Comparison of ENCODE assay signal across 8 cellular contexts in genomic region chr6:161029195-161029809, GRCh38. TPM values are rescaled to one million over a fixed set of nuclear protein-coding genes. Genes with fewer than 3 reads are reported as not detected.
DNase-seq lines count a peak whose midpoint lies in the region; ATAC-seq and TF ChIP-seq lines count a peak whose summit lies in the region.

No MANE protein-coding gene starts in this region.

- DNase-seq in CD4-positive, alpha-beta memory T cell = peak in 3 of 5 donors; percentile 15 to 26 (median 18)
- DNase-seq in epithelial cell of esophagus (ENCODE audit: low read depth) = peak; percentile 35
- DNase-seq in WERI-Rb-1 = no peak
- DNase-seq in activated CD4-positive, alpha-beta T cell treated with anti-CD3 and anti-CD28 coated beads, Interleukin-2, amount 10 ng/mL, durations not matched to agents 24 days and 14 days = no peak
- DNase-seq in adrenal gland = no peak
- DNase-seq in NCI-H1436 (lab: John Stamatoyannopoulos, UW) = no peak

- intact Hi-C loops in CD4-positive, alpha-beta memory T cell (cut with micrococcal nuclease) = no loop called here
- intact Hi-C loops in activated CD4-positive, alpha-beta T cell treated with anti-CD3 and anti-CD28 coated beads, Interleukin-2, amount 10 ng/mL, durations not matched to agents 24 days and 14 days (cut with micrococcal nuclease) = no loop called here
- intact Hi-C loops in adrenal gland (cut with DNase I) = no loop called here

- no peak overlapping the region for H3K4me3 ChIP-seq in CD4-positive, alpha-beta memory T cell (ENCODE audit: low read length in 2 of 2)
- H3K4me3 ChIP-seq in epithelial cell of esophagus (ENCODE audit: low read length) (no peak overlapping the region), WERI-Rb-1 (ENCODE audit: low read depth, low read length) (no peak overlapping the region), adrenal gland (no peak overlapping the region)

- peaks cover 0 to 3% (median 0%) of the 10 kb centered on the region in 8 donors for H3K9me3 Mint-ChIP-seq in CD4-positive, alpha-beta memory T cell
- no peaks in the 10 kb centered on the region for H3K9me3 Mint-ChIP-seq in activated CD4-positive, alpha-beta T cell treated with anti-CD3 and anti-CD28 coated beads, Interleukin-2, amount 10 ng/mL, durations not matched to agents 24 days and 14 days

- H3K27ac ChIP-seq in CD4-positive, alpha-beta memory T cell (ENCODE audit: low read depth, low read length) = no peak overlapping the region
- H3K27ac ChIP-seq in WERI-Rb-1 (no peak overlapping the region), adrenal gland (no peak overlapping the region)

- H3K4me3 Mint-ChIP-seq in CD4-positive, alpha-beta memory T cell = peak overlapping the region; percentile 6 to 63 (median 51)
- no peak overlapping the region for H3K4me3 Mint-ChIP-seq in activated CD4-positive, alpha-beta T cell treated with anti-CD3 and anti-CD28 coated beads, Interleukin-2, amount 10 ng/mL, durations not matched to agents 24 days and 14 days

- no peaks in the 10 kb centered on the region for H3K27me3 ChIP-seq in CD4-positive, alpha-beta memory T cell (ENCODE audit: insufficient read depth, low read length)
- no peaks in the 10 kb centered on the region for H3K27me3 ChIP-seq in WERI-Rb-1 (ENCODE audit: insufficient read depth, low read depth, severe bottlenecking)
- no peaks in the 10 kb centered on the region for H3K27me3 ChIP-seq in adrenal gland

- CTCF ChIA-PET in CD4-positive, alpha-beta memory T cell (lab: Charles Lee; ENCODE audit: partially characterized antibody) = interaction anchor here (1.0 to 1.5 kb wide), 5 partner anchors 47 to 345 kb away, joined by 3 read pairs; no protein-coding TSS in a partner anchor

- peaks cover 38% of the 10 kb centered on the region for H3K4me1 ChIP-seq in CD4-positive, alpha-beta memory T cell (ENCODE audit: insufficient read depth, low read length)
- H3K4me1 ChIP-seq in adrenal gland (replicated peaks in 1 of 2) = no peaks in the 10 kb centered on the region

- H3K36me3 Mint-ChIP-seq in CD4-positive, alpha-beta memory T cell = peaks cover 20 to 21% of the 10 kb centered on the region in 2 donors
- H3K36me3 Mint-ChIP-seq in activated CD4-positive, alpha-beta T cell treated with anti-CD3 and anti-CD28 coated beads, Interleukin-2, amount 10 ng/mL, durations not matched to agents 24 days and 14 days (ENCODE audit: low read depth) = peaks cover 4% of the 10 kb centered on the region

- ATAC-seq in GM21360 (IDR thresholded peaks at IDR 0.05; ENCODE audit: unreplicated experiment) (peak; percentile 81), HG03469 (IDR thresholded peaks at IDR 0.05; ENCODE audit: unreplicated experiment) (peak; percentile 69)

- WGBS in adrenal gland, 4 donors = 80 to 86% (median 83%) methylated on average over 8 of the region's 8 CpGs

- H3K9me3 ChIP-seq in CD4-positive, alpha-beta memory T cell (ENCODE audit: control insufficient read depth in 1 of 2, low read length in 2 of 2) = no peaks in the 10 kb centered on the region
- H3K9me3 ChIP-seq in WERI-Rb-1 (ENCODE audit: severe bottlenecking) = no peaks in the 10 kb centered on the region
- no peaks in the 10 kb centered on the region for H3K9me3 ChIP-seq in adrenal gland (replicated peaks in 1 of 3)

- TF ChIP-seq CTCF in epithelial cell of esophagus (IDR thresholded peaks at IDR 0.05; ENCODE audit: insufficient read depth, low read depth, low read length, missing control alignments) (no peak), WERI-Rb-1 (IDR thresholded peaks at IDR 0.05; ENCODE audit: low read depth, low read length) (no peak), adrenal gland (IDR thresholded peaks at IDR 0.05) (no peak)

- POLR2A ChIA-PET in CD4-positive, alpha-beta memory T cell (lab: Charles Lee; ENCODE audit: partially characterized antibody) = interaction anchor here (1.3 to 1.9 kb wide), 5 partner anchors 9 to 81 kb away, joined by 3 to 9 read pairs (median 4); no protein-coding TSS in a partner anchor

- no peaks in the 10 kb centered on the region for H3K36me3 ChIP-seq in CD4-positive, alpha-beta memory T cell (ENCODE audit: insufficient read depth, low read length)
- H3K36me3 ChIP-seq in WERI-Rb-1 (no peaks in the 10 kb centered on the region), adrenal gland (replicated peaks in 1 of 2) (no peaks in the 10 kb centered on the region)

- H3K4me1 Mint-ChIP-seq in CD4-positive, alpha-beta memory T cell = peaks cover 38 to 72% (median 58%) of the 10 kb centered on the region in 4 donors
- peaks cover 12% of the 10 kb centered on the region for H3K4me1 Mint-ChIP-seq in activated CD4-positive, alpha-beta T cell treated with anti-CD3 and anti-CD28 coated beads, Interleukin-2, amount 10 ng/mL, durations not matched to agents 24 days and 14 days

- no peaks in the 10 kb centered on the region for H3K27me3 Mint-ChIP-seq in CD4-positive, alpha-beta memory T cell
- H3K27me3 Mint-ChIP-seq in activated CD4-positive, alpha-beta T cell treated with anti-CD3 and anti-CD28 coated beads, Interleukin-2, amount 10 ng/mL, durations not matched to agents 24 days and 14 days = no peaks in the 10 kb centered on the region

- H3K27ac Mint-ChIP-seq in CD4-positive, alpha-beta memory T cell = peak overlapping the region; percentile 34 to 95 (median 74)
- H3K27ac Mint-ChIP-seq in activated CD4-positive, alpha-beta T cell treated with anti-CD3 and anti-CD28 coated beads, Interleukin-2, amount 10 ng/mL, durations not matched to agents 24 days and 14 days = no peak overlapping the region

- TF ChIP-seq POLR2A in adrenal gland (IDR thresholded peaks at IDR 0.05) = no peak

RNA-seq across cellular contexts. Expression of gene MAP3K4, which starts 37.7 kb away (rescaled TPM):
- total RNA-seq in CD4-positive, alpha-beta memory T cell = 10 to 100 TPM; 78.0 to 90.1 TPM
- 10 to 100 TPM in 1 of 2 donors, 1 to 10 TPM in 1; 5.7 to 30.8 TPM for polyA plus RNA-seq in CD4-positive, alpha-beta memory T cell
- 41.0 and 50.4 TPM in 2 replicates for total RNA-seq in activated CD4-positive, alpha-beta T cell treated with anti-CD3 and anti-CD28 coated beads, Interleukin-2, amount 10 ng/mL, durations not matched to agents 24 days and 14 days
- total RNA-seq in adrenal gland = 10 to 100 TPM; 11.9 to 37.0 (median 20.4) TPM
- polyA plus RNA-seq in adrenal gland = 10 to 100 TPM; 14.7 to 17.4 (median 16.2) TPM

Comparison
In these comparisons a context has a peak if more than half of its experiments do, and no peak if none do; other contexts are left out.
1. DNase-seq: peak in CD4-positive, alpha-beta memory T cell (3 of 5) and epithelial cell of esophagus (single experiment); none in WERI-Rb-1 (single experiment), activated CD4-positive, alpha-beta T cell treated with anti-CD3 and anti-CD28 coated beads, Interleukin-2, amount 10 ng/mL, durations not matched to agents 24 days and 14 days (single experiment), adrenal gland (0 of 7) and NCI-H1436 (single experiment).